In genomic region chr15:88904808-88905327, GRCh38 we compare ENCODE assay signal across 8 cellular contexts. TPM values are rescaled to one million over a fixed set of nuclear protein-coding genes. Genes with fewer than 3 reads are reported as not detected.
DNase-seq lines count a peak whose midpoint lies in the region; ATAC-seq lines count a peak whose summit lies in the region.

No MANE protein-coding gene starts in this region.

- peaks cover 34% of the 10 kb centered on the region for H3K4me1 Mint-ChIP-seq in activated CD4-positive, alpha-beta T cell treated with anti-CD3 and anti-CD28 coated beads, Interleukin-2, amount 10 ng/mL, durations not matched to agents 7 days and 5 days

- H3K9me3 Mint-ChIP-seq in activated CD4-positive, alpha-beta T cell treated with anti-CD3 and anti-CD28 coated beads, Interleukin-2, amount 10 ng/mL, durations not matched to agents 7 days and 5 days = no peaks in the 10 kb centered on the region

- DNase-seq in A172 (ENCODE audit: low spot score) (peak; percentile 79), NCI-H446 (lab: John Stamatoyannopoulos, UW) (peak; percentile 8 to 72), dedifferentiated amniotic fluid mesenchymal stem cell (ENCODE audit: extremely low spot score) (peak; percentile 76), lung microvascular endothelial cell (ENCODE audit: low read depth in 2 of 2) (peak; percentile 74 to 79)
- peak; percentile 97 for DNase-seq in activated CD4-positive, alpha-beta T cell treated with anti-CD3 and anti-CD28 coated beads, Interleukin-2, amount 10 ng/mL, durations not matched to agents 7 days and 5 days
- peak; percentile 78 for DNase-seq in stimulated activated CD8-positive, alpha-beta memory T cell treated with anti-CD3 and anti-CD28 coated beads, Interleukin-15, amount 100 ng/mL, for 24 hours (ENCODE audit: low read depth)

- peak overlapping the region; percentile 28 for H3K4me3 Mint-ChIP-seq in activated CD4-positive, alpha-beta T cell treated with anti-CD3 and anti-CD28 coated beads, Interleukin-2, amount 10 ng/mL, durations not matched to agents 7 days and 5 days

- ATAC-seq in GM18502 (IDR thresholded peaks at IDR 0.05; ENCODE audit: poor library complexity, unreplicated experiment) (peak; percentile 80), HG03064 (IDR thresholded peaks at IDR 0.05; ENCODE audit: low read depth, unreplicated experiment) (peak; percentile 66)

- peaks cover 30% of the 10 kb centered on the region for H3K36me3 Mint-ChIP-seq in activated CD4-positive, alpha-beta T cell treated with anti-CD3 and anti-CD28 coated beads, Interleukin-2, amount 10 ng/mL, durations not matched to agents 7 days and 5 days (ENCODE audit: low read depth)

- H3K27me3 Mint-ChIP-seq in activated CD4-positive, alpha-beta T cell treated with anti-CD3 and anti-CD28 coated beads, Interleukin-2, amount 10 ng/mL, durations not matched to agents 7 days and 5 days = no peaks in the 10 kb centered on the region

- POLR2A ChIA-PET in activated CD4-positive, alpha-beta T cell treated with anti-CD3 and anti-CD28 coated beads, Interleukin-2, amount 10 ng/mL, durations not matched to agents 7 days and 5 days (lab: Charles Lee) = interaction anchor here (0.5 to 0.7 kb wide), 2 partner anchors 9 to 70 kb away, joined by 3 read pairs; partner anchors contain the start of gene HAPLN3

- peak overlapping the region; percentile 95 for H3K27ac Mint-ChIP-seq in activated CD4-positive, alpha-beta T cell treated with anti-CD3 and anti-CD28 coated beads, Interleukin-2, amount 10 ng/mL, durations not matched to agents 7 days and 5 days

- CTCF ChIA-PET in activated CD4-positive, alpha-beta T cell treated with anti-CD3 and anti-CD28 coated beads, Interleukin-2, amount 10 ng/mL, durations not matched to agents 7 days and 5 days (lab: Charles Lee) = interaction anchor here (0.5 to 3.4 kb wide), 31 partner anchors 8 to 373 kb away, joined by 3 to 45 read pairs (median 4); partner anchors contain the start of genes ABHD2, HAPLN3, ISG20 and MFGE8

RNA-seq across cellular contexts. Expression of gene MFGE8, which starts 8.3 kb away (rescaled TPM):
- total RNA-seq in A172 (2014; rRNA removed; shearing (Covaris generic)) = 116 and 144 TPM in 2 replicates
- total RNA-seq in activated CD4-positive, alpha-beta T cell treated with anti-CD3 and anti-CD28 coated beads, Interleukin-2, amount 10 ng/mL, durations not matched to agents 7 days and 5 days = 10 to 100 TPM; 57.9 to 58.5 TPM
- total RNA-seq in lung microvascular endothelial cell = 31.2 and 40.1 TPM in 2 replicates

RNA-seq across cellular contexts. Expression of gene HAPLN3, which starts 9.5 kb away (rescaled TPM):
- 1.2 and 2.3 TPM in 2 replicates for total RNA-seq in A172 (2014; rRNA removed; shearing (Covaris generic))
- 10 to 100 TPM; 75.4 to 86.1 TPM for total RNA-seq in activated CD4-positive, alpha-beta T cell treated with anti-CD3 and anti-CD28 coated beads, Interleukin-2, amount 10 ng/mL, durations not matched to agents 7 days and 5 days
- total RNA-seq in lung microvascular endothelial cell = 56.7 and 76.0 TPM in 2 replicates

Comparison
In these comparisons a context has a peak if more than half of its experiments do, and no peak if none do; other contexts are left out.
1. Peak in every context shown above with its lines: DNase-seq and ATAC-seq.
2. DNase-seq: peak in every context shown above with its lines; median percentile 97 in activated CD4-positive, alpha-beta T cell treated with anti-CD3 and anti-CD28 coated beads, Interleukin-2, amount 10 ng/mL, durations not matched to agents 7 days and 5 days; 79 in A172; 78 in stimulated activated CD8-positive, alpha-beta memory T cell treated with anti-CD3 and anti-CD28 coated beads, Interleukin-15, amount 100 ng/mL, for 24 hours; 76 in lung microvascular endothelial cell; 76 in dedifferentiated amniotic fluid mesenchymal stem cell; 40 in NCI-H446.
3. RNA of gene HAPLN3, which starts 9.5 kb away (total RNA-seq): 75.4 to 86.1 TPM in activated CD4-positive, alpha-beta T cell treated with anti-CD3 and anti-CD28 coated beads, Interleukin-2, amount 10 ng/mL, durations not matched to agents 7 days and 5 days and 56.7 to 76.0 TPM in lung microvascular endothelial cell; 1.2 to 2.3 TPM in A172; every median in the first group is over 10 times any median in the second.